Comparison of ENCODE assay signal across 8 cellular contexts in genomic region chr19:49930483-49931011, GRCh38. TPM values are rescaled to one million over a fixed set of nuclear protein-coding genes. Genes with fewer than 3 reads are reported as not detected.
DNase-seq lines count a peak whose midpoint lies in the region; ATAC-seq, FAIRE-seq and TF ChIP-seq lines count a peak whose summit lies in the region.

No MANE protein-coding gene starts in this region.

- ATAC-seq in activated T-cell treated with anti-CD3 and anti-CD28 coated beads, Interleukin-2, amount 50 U/mL, for 4 hours = no peak
- ATAC-seq in HG02588 (IDR thresholded peaks at IDR 0.05; ENCODE audit: unreplicated experiment) = no peak

- H3K4me1 ChIP-seq in tibial nerve = peaks cover 0 to 40% (median 17%) of the 10 kb centered on the region in 4 donors

- WGBS in tibial nerve, 2 donors = 57 to 58% methylated on average over 15 of the region's 15 CpGs

- TF ChIP-seq CTCF in tibial nerve (IDR thresholded peaks at IDR 0.05) = no peak

- intact Hi-C loops in activated T-helper 2 cell treated with anti-CD3 and anti-CD28 coated beads, Interferon-gamma antibody, Interleukin-2, Interleukin-4, amounts not matched to agents 10 μg/mL and 5 μg/mL and 100 μg/mL, durations not matched to agents 14 hours and 24 hours and 36 hours (cut with micrococcal nuclease) = no loop called here

- H3K9me3 ChIP-seq in tibial nerve = no peaks in the 10 kb centered on the region

- FAIRE-seq in HTR-8/SVneo (lab: Jason Lieb, UNC) = no peak

- H3K36me3 Mint-ChIP-seq in activated T-cell treated with anti-CD3 and anti-CD28 coated beads, Interleukin-2, amount 50 U/mL, for 4 hours (ENCODE audit: insufficient read depth) = peaks cover 31% of the 10 kb centered on the region
- peaks cover 65% of the 10 kb centered on the region for H3K36me3 Mint-ChIP-seq in activated T-helper 2 cell treated with anti-CD3 and anti-CD28 coated beads, Interferon-gamma antibody, Interleukin-2, Interleukin-4, amounts not matched to agents 10 μg/mL and 5 μg/mL and 100 μg/mL, durations not matched to agents 14 hours and 24 hours and 36 hours (ENCODE audit: low read depth)

- H3K4me1 Mint-ChIP-seq in activated T-cell treated with anti-CD3 and anti-CD28 coated beads, Interleukin-2, amount 50 U/mL, for 4 hours (ENCODE audit: low read depth) = peaks cover 55% of the 10 kb centered on the region
- H3K4me1 Mint-ChIP-seq in activated T-helper 2 cell treated with anti-CD3 and anti-CD28 coated beads, Interferon-gamma antibody, Interleukin-2, Interleukin-4, amounts not matched to agents 10 μg/mL and 5 μg/mL and 100 μg/mL, durations not matched to agents 14 hours and 24 hours and 36 hours (ENCODE audit: low read depth) = peaks cover 31% of the 10 kb centered on the region

- H3K27ac Mint-ChIP-seq in activated T-helper 2 cell treated with anti-CD3 and anti-CD28 coated beads, Interferon-gamma antibody, Interleukin-2, Interleukin-4, amounts not matched to agents 10 μg/mL and 5 μg/mL and 100 μg/mL, durations not matched to agents 14 hours and 24 hours and 36 hours = no peak overlapping the region

- peaks cover 0 to 33% (median 0%) of the 10 kb centered on the region in 3 donors for H3K36me3 ChIP-seq in tibial nerve

- TF ChIP-seq POLR2A in tibial nerve (IDR thresholded peaks at IDR 0.05) = no peak

- DNase-seq in activated T-cell treated with anti-CD3 and anti-CD28 coated beads, Interleukin-2, amount 50 U/mL, for 4 hours = no peak
- DNase-seq in activated T-cell treated with anti-CD3 and anti-CD28 coated beads, Interleukin-2, amount 50 U/mL, for 48 hours = no peak
- DNase-seq in activated T-helper 2 cell treated with anti-CD3 and anti-CD28 coated beads, Interferon-gamma antibody, Interleukin-2, Interleukin-4, amounts not matched to agents 10 μg/mL and 5 μg/mL and 100 μg/mL, durations not matched to agents 14 hours and 24 hours and 36 hours (ENCODE audit: low spot score) = no peak
- DNase-seq in iPS-NIHi7 (ENCODE audit: extremely low spot score) (peak; percentile 60), tibial nerve (ENCODE audit: low spot score in 2 of 2) (peak in 1 of 2 donors; percentile 21), HuH-7.5 (ENCODE audit: low spot score) (no peak), HTR-8/SVneo (ENCODE audit: insufficient read length, low spot score) (no peak)

- H3K9me3 Mint-ChIP-seq in activated T-cell treated with anti-CD3 and anti-CD28 coated beads, Interleukin-2, amount 50 U/mL, for 4 hours = peaks cover 8% of the 10 kb centered on the region
- H3K9me3 Mint-ChIP-seq in activated T-helper 2 cell treated with anti-CD3 and anti-CD28 coated beads, Interferon-gamma antibody, Interleukin-2, Interleukin-4, amounts not matched to agents 10 μg/mL and 5 μg/mL and 100 μg/mL, durations not matched to agents 14 hours and 24 hours and 36 hours = no peaks in the 10 kb centered on the region

- no peak for TF ChIP-seq EP300 in tibial nerve (IDR thresholded peaks at IDR 0.05)

- no peaks in the 10 kb centered on the region for H3K27me3 ChIP-seq in tibial nerve

- H3K4me3 ChIP-seq in tibial nerve = peak overlapping the region in 2 of 4 donors; percentile 92 to 94

- H3K4me3 Mint-ChIP-seq in activated T-cell treated with anti-CD3 and anti-CD28 coated beads, Interleukin-2, amount 50 U/mL, for 4 hours = peak overlapping the region; percentile 98
- peak overlapping the region; percentile 98 for H3K4me3 Mint-ChIP-seq in activated T-helper 2 cell treated with anti-CD3 and anti-CD28 coated beads, Interferon-gamma antibody, Interleukin-2, Interleukin-4, amounts not matched to agents 10 μg/mL and 5 μg/mL and 100 μg/mL, durations not matched to agents 14 hours and 24 hours and 36 hours (ENCODE audit: low read depth)

- H3K27me3 Mint-ChIP-seq in activated T-cell treated with anti-CD3 and anti-CD28 coated beads, Interleukin-2, amount 50 U/mL, for 4 hours (ENCODE audit: low read depth) = no peaks in the 10 kb centered on the region
- H3K27me3 Mint-ChIP-seq in activated T-helper 2 cell treated with anti-CD3 and anti-CD28 coated beads, Interferon-gamma antibody, Interleukin-2, Interleukin-4, amounts not matched to agents 10 μg/mL and 5 μg/mL and 100 μg/mL, durations not matched to agents 14 hours and 24 hours and 36 hours (ENCODE audit: low read depth) = no peaks in the 10 kb centered on the region

- H3K27ac ChIP-seq in tibial nerve = peak overlapping the region; percentile 2 to 95 (median 94)

RNA-seq across cellular contexts. Expression of gene NUP62, which starts 1.2 kb away (rescaled TPM):
- 100 to 1,000 TPM; 172 to 189 (median 184) TPM for total RNA-seq in activated T-cell treated with anti-CD3 and anti-CD28 coated beads, Interleukin-2, amount 50 U/mL, for 4 hours
- total RNA-seq in activated T-helper 2 cell treated with anti-CD3 and anti-CD28 coated beads, Interferon-gamma antibody, Interleukin-2, Interleukin-4, amounts not matched to agents 10 μg/mL and 5 μg/mL and 100 μg/mL, durations not matched to agents 14 hours and 24 hours and 36 hours = 170 and 178 TPM in 2 replicates
- 10 to 100 TPM; 32.8 to 43.5 (median 38.7) TPM for total RNA-seq in tibial nerve

RNA-seq across cellular contexts. Expression of gene ATF5, which starts 1.5 kb away (rescaled TPM):
- 10 to 100 TPM; 58.4 to 73.1 (median 60.6) TPM for total RNA-seq in activated T-cell treated with anti-CD3 and anti-CD28 coated beads, Interleukin-2, amount 50 U/mL, for 4 hours
- 26.0 and 28.3 TPM in 2 replicates for total RNA-seq in activated T-helper 2 cell treated with anti-CD3 and anti-CD28 coated beads, Interferon-gamma antibody, Interleukin-2, Interleukin-4, amounts not matched to agents 10 μg/mL and 5 μg/mL and 100 μg/mL, durations not matched to agents 14 hours and 24 hours and 36 hours
- total RNA-seq in tibial nerve = 10 to 100 TPM; 12.6 to 19.0 (median 14.8) TPM

RNA-seq across cellular contexts. Expression of gene SIGLEC11, which starts 30.4 kb away (rescaled TPM):
- not detected for total RNA-seq in activated T-cell treated with anti-CD3 and anti-CD28 coated beads, Interleukin-2, amount 50 U/mL, for 4 hours
- total RNA-seq in activated T-helper 2 cell treated with anti-CD3 and anti-CD28 coated beads, Interferon-gamma antibody, Interleukin-2, Interleukin-4, amounts not matched to agents 10 μg/mL and 5 μg/mL and 100 μg/mL, durations not matched to agents 14 hours and 24 hours and 36 hours = not detected in 2 replicates
- total RNA-seq in tibial nerve = 1 to 10 TPM; 2.6 to 7.5 (median 4.3) TPM

RNA-seq across cellular contexts. Expression of gene IL4I1, which starts 33.9 kb away (rescaled TPM):
- 10 to 100 TPM; 24.7 to 52.7 (median 36.4) TPM for total RNA-seq in activated T-cell treated with anti-CD3 and anti-CD28 coated beads, Interleukin-2, amount 50 U/mL, for 4 hours
- total RNA-seq in activated T-helper 2 cell treated with anti-CD3 and anti-CD28 coated beads, Interferon-gamma antibody, Interleukin-2, Interleukin-4, amounts not matched to agents 10 μg/mL and 5 μg/mL and 100 μg/mL, durations not matched to agents 14 hours and 24 hours and 36 hours = 42.3 and 42.4 TPM in 2 replicates
- 1 to 10 TPM in 2 of 4 donors, under 1 TPM in 1, not detected in 1; 0.63 to 3.0 (median 1.7) TPM for total RNA-seq in tibial nerve

RNA-seq across cellular contexts. Expression of gene TBC1D17, which starts 53.0 kb away (rescaled TPM):
- 10 to 100 TPM; 29.1 to 30.5 (median 29.3) TPM for total RNA-seq in activated T-cell treated with anti-CD3 and anti-CD28 coated beads, Interleukin-2, amount 50 U/mL, for 4 hours
- 40.0 and 42.3 TPM in 2 replicates for total RNA-seq in activated T-helper 2 cell treated with anti-CD3 and anti-CD28 coated beads, Interferon-gamma antibody, Interleukin-2, Interleukin-4, amounts not matched to agents 10 μg/mL and 5 μg/mL and 100 μg/mL, durations not matched to agents 14 hours and 24 hours and 36 hours
- 10 to 100 TPM; 47.7 to 56.5 (median 49.0) TPM for total RNA-seq in tibial nerve
